In the genomic region with DNA sequence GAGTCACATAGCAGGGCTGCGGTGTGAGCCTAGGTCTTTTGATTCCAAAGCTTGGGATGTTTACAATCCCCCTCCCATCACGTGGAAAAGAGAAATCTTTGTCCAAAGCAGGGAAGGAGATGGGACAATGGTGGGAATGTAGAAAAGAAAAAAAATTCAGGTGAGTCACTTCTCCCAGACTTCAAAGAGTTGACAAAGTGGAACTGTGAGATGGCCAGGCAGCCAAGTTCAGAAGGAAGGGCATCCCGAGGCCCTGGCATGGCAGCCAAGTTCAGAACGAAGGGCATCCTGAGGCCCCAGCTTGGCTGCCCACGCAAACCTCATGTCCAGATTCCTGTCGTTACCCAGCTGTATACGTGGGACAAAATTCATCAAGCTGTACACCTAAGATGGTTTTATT, we compare ENCODE assay signal across 23 cellular contexts. TPM values are rescaled to one million over a fixed set of nuclear protein-coding genes. Genes with fewer than 3 reads are reported as not detected.
"Had no signal": no experiment of that assay in that cellular context is flagged by ENCODE, and none has a peak within 500 bp of the region (broad histone marks: within the 10 kb centered on the region; RNA-seq: fewer than 3 reads in every experiment).

No MANE protein-coding gene starts in this region.

- H3K79me2 ChIP-seq: parathyroid adenoma had no signal

- H3K27ac ChIP-seq: cardiac muscle cell, esophagus squamous epithelium, gastrocnemius medialis, neutrophil, spleen, testis, upper lobe of right lung had no signal

- H3K36me3 Mint-ChIP-seq: activated naive CD4-positive, alpha-beta T cell treated with anti-CD3 and anti-CD28 coated beads, Interleukin-2, amount 10 ng/mL, durations not matched to agents 7 days and 5 days; natural killer cell had no signal

- H3K4me1 Mint-ChIP-seq: activated CD4-positive, alpha-beta memory T cell treated with anti-CD3 and anti-CD28 coated beads, Interleukin-2, amount 10 ng/mL, durations not matched to agents 7 days and 5 days; activated CD4-positive, alpha-beta T cell treated with anti-CD3 and anti-CD28 coated beads, Interleukin-2, amount 10 ng/mL, durations not matched to agents 24 days and 14 days; activated naive CD4-positive, alpha-beta T cell treated with anti-CD3 and anti-CD28 coated beads, Interleukin-2, amount 10 ng/mL, durations not matched to agents 7 days and 5 days had no signal

- H3K36me3 ChIP-seq: cardiac muscle cell, esophagus squamous epithelium, gastrocnemius medialis, left ventricle myocardium inferior, neutrophil, spleen, upper lobe of right lung had no signal

- DNase-seq: activated CD4-positive, alpha-beta memory T cell treated with anti-CD3 and anti-CD28 coated beads, Interleukin-2, amount 10 ng/mL, durations not matched to agents 7 days and 5 days; activated CD4-positive, alpha-beta T cell treated with anti-CD3 and anti-CD28 coated beads, Interleukin-2, amount 10 ng/mL, durations not matched to agents 24 days and 14 days; activated naive CD4-positive, alpha-beta T cell treated with anti-CD3 and anti-CD28 coated beads, Interleukin-2, amount 10 ng/mL, durations not matched to agents 7 days and 5 days; activated T-cell treated with anti-CD3 and anti-CD28 coated beads for 4 hours; amygdala; effector memory CD4-positive, alpha-beta T cell; esophagus squamous epithelium; gastrocnemius medialis; hippocampal formation; left ventricle myocardium inferior; midbrain; natural killer cell; spleen; stimulated activated CD4-positive, alpha-beta T cell treated with anti-CD3 and anti-CD28 coated beads, Interleukin-4, amount 100 ng/mL, for 1 hour; stimulated activated naive CD4-positive, alpha-beta T cell; SW 1271; T-helper 2 cell; testis had no signal

- H3K9ac ChIP-seq: parathyroid adenoma had no signal

- ATAC-seq: gastrocnemius medialis, natural killer cell, upper lobe of right lung had no signal

- H3K4me3 Mint-ChIP-seq: activated CD4-positive, alpha-beta memory T cell treated with anti-CD3 and anti-CD28 coated beads, Interleukin-2, amount 10 ng/mL, durations not matched to agents 7 days and 5 days; activated CD4-positive, alpha-beta T cell treated with anti-CD3 and anti-CD28 coated beads, Interleukin-2, amount 10 ng/mL, durations not matched to agents 24 days and 14 days; activated naive CD4-positive, alpha-beta T cell treated with anti-CD3 and anti-CD28 coated beads, Interleukin-2, amount 10 ng/mL, durations not matched to agents 7 days and 5 days; dendritic cell treated with granulocyte-macrophage colony-stimulating factor and Interleukin-4, amounts not matched to agents 40 ng/mL and 50 ng/mL, for 4 days; natural killer cell had no signal

- H3K4me1 ChIP-seq: gastrocnemius medialis, left ventricle myocardium inferior, spleen, testis, upper lobe of right lung had no signal

- H3K9me3 Mint-ChIP-seq: activated CD4-positive, alpha-beta memory T cell treated with anti-CD3 and anti-CD28 coated beads, Interleukin-2, amount 10 ng/mL, durations not matched to agents 7 days and 5 days; activated CD4-positive, alpha-beta T cell treated with anti-CD3 and anti-CD28 coated beads, Interleukin-2, amount 10 ng/mL, durations not matched to agents 24 days and 14 days; activated naive CD4-positive, alpha-beta T cell treated with anti-CD3 and anti-CD28 coated beads, Interleukin-2, amount 10 ng/mL, durations not matched to agents 7 days and 5 days; dendritic cell treated with granulocyte-macrophage colony-stimulating factor and Interleukin-4, amounts not matched to agents 40 ng/mL and 50 ng/mL, for 4 days; natural killer cell had no signal

- H3K27ac Mint-ChIP-seq: activated CD4-positive, alpha-beta memory T cell treated with anti-CD3 and anti-CD28 coated beads, Interleukin-2, amount 10 ng/mL, durations not matched to agents 7 days and 5 days; activated CD4-positive, alpha-beta T cell treated with anti-CD3 and anti-CD28 coated beads, Interleukin-2, amount 10 ng/mL, durations not matched to agents 24 days and 14 days; activated naive CD4-positive, alpha-beta T cell treated with anti-CD3 and anti-CD28 coated beads, Interleukin-2, amount 10 ng/mL, durations not matched to agents 7 days and 5 days; dendritic cell treated with granulocyte-macrophage colony-stimulating factor and Interleukin-4, amounts not matched to agents 40 ng/mL and 50 ng/mL, for 4 days; natural killer cell had no signal

- H3K27me3 ChIP-seq: cardiac muscle cell, gastrocnemius medialis, testis, upper lobe of right lung had no signal

- H3K4me3 ChIP-seq: cardiac muscle cell, esophagus squamous epithelium, gastrocnemius medialis, left ventricle myocardium inferior, spleen, testis, upper lobe of right lung had no signal

- H3K9me3 ChIP-seq: esophagus squamous epithelium, gastrocnemius medialis, left ventricle myocardium inferior, neutrophil, spleen, testis, upper lobe of right lung had no signal

RNA-seq across cellular contexts. Expression of gene FOXL1, which starts 47.5 kb away (rescaled TPM):
- total RNA-seq: activated CD4-positive, alpha-beta memory T cell treated with anti-CD3 and anti-CD28 coated beads, Interleukin-2, amount 10 ng/mL, durations not matched to agents 7 days and 5 days; spleen had no signal

RNA-seq across cellular contexts. Expression of gene FOXC2, which starts 59.2 kb away (rescaled TPM):
- total RNA-seq: activated CD4-positive, alpha-beta memory T cell treated with anti-CD3 and anti-CD28 coated beads, Interleukin-2, amount 10 ng/mL, durations not matched to agents 7 days and 5 days; activated CD4-positive, alpha-beta T cell treated with anti-CD3 and anti-CD28 coated beads, Interleukin-2, amount 10 ng/mL, durations not matched to agents 24 days and 14 days; spleen had no signal
